ENCODE assay signal across 20 cellular contexts in the genomic region with DNA sequence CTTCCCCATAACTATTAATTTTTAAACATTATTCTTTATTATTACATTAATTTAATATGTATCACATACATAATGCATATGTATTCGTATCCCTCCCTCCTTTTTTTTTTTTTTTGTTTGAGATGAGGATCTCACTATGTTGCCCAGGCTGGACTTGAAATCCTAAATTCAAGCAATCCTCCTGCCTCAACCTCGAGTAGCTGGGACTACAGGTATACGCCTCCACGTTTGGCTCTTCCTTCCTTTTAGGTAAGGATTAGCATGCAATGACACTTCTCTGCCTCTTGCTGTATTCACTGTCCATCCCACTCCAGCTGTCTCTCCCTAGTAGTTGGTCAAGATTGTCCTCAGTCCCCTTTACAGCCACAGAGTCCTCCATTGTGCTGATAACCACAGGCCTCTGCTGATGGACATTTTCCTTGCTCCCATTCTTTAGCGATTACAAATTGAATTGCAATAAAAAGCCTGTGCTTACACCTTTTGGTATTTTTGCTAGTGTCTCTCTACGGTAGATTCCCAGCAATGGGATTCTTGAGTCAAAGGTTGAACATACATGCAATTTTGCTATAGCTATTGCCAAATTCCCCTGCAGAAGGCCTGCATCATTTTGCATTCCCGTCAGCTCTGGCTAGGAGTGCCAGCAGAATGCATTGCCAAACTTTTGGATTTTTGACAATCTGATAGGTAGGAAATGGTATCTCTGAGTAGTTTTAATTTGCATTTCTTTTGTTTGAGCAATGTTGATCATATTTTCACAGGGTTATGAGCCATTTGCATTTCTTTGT.
"Had no signal": no experiment of that assay in that cellular context is flagged by ENCODE, and none has a peak within 500 bp of the region (broad histone marks: within the 10 kb centered on the region; RNA-seq: fewer than 3 reads in every experiment).

No MANE protein-coding gene starts in this region.

- ATAC-seq: activated CD4-positive, CD25-positive, alpha-beta regulatory T cell treated with anti-CD3 and anti-CD28 coated beads, Interleukin-2, amount 50 U/mL, for 24 hours; activated T-helper 17 cell treated with anti-CD3 and anti-CD28 coated beads, Interleukin-2, amount 50 U/mL, for 72 hours; natural killer cell treated with Interleukin-12 subunit alpha and Interleukin-12 subunit beta and Interleukin-15 and Interleukin-18, amount 100 ng/mL, for 72 hours; right cardiac atrium; stimulated activated naive CD8-positive, alpha-beta T cell treated with anti-CD3 and anti-CD28 coated beads, Interleukin-15, Interleukin-2, amounts not matched to agents 100 U/mL and 50 U/mL, for 24 hours; T-cell had no signal

- H3K27me3 Mint-ChIP-seq: progenitor cell of endocrine pancreas had no signal

- DNase-seq: activated naive CD4-positive, alpha-beta T cell treated with anti-CD3 and anti-CD28 coated beads, Interleukin-2, amount 10 ng/mL, durations not matched to agents 7 days and 5 days; dorsolateral prefrontal cortex; foreskin fibroblast; glutamatergic neuron; hypothalamus; left ventricle myocardium inferior; mesenchymal stem cell; nucleus accumbens; right cardiac atrium; small intestine; stimulated activated CD4-positive, alpha-beta T cell treated with anti-CD3 and anti-CD28 coated beads, Interleukin-4, amount 100 ng/mL, for 4 hours; stimulated activated CD8-positive, alpha-beta memory T cell treated with anti-CD3 and anti-CD28 coated beads, Interleukin-4, amount 100 ng/mL, for 48 hours; stimulated activated naive CD8-positive, alpha-beta T cell treated with anti-CD3 and anti-CD28 coated beads, Interleukin-15, Interleukin-2, amounts not matched to agents 100 U/mL and 50 U/mL, for 24 hours; T-cell; T-helper 9 cell; transverse colon had no signal

- H3K4me3 ChIP-seq: dorsolateral prefrontal cortex, left ventricle myocardium inferior, transverse colon had no signal

- H3K36me3 Mint-ChIP-seq: activated naive CD4-positive, alpha-beta T cell treated with anti-CD3 and anti-CD28 coated beads, Interleukin-2, amount 10 ng/mL, durations not matched to agents 7 days and 5 days; natural killer cell treated with Interleukin-12 subunit alpha and Interleukin-12 subunit beta and Interleukin-15 and Interleukin-18, amount 100 ng/mL, for 72 hours; T-cell had no signal

- H3K36me3 ChIP-seq: left ventricle myocardium inferior, transverse colon had no signal

- H3K27ac Mint-ChIP-seq: activated naive CD4-positive, alpha-beta T cell treated with anti-CD3 and anti-CD28 coated beads, Interleukin-2, amount 10 ng/mL, durations not matched to agents 7 days and 5 days; activated T-helper 17 cell treated with anti-CD3 and anti-CD28 coated beads, Interleukin-2, amount 50 U/mL, for 72 hours; natural killer cell treated with Interleukin-12 subunit alpha and Interleukin-12 subunit beta and Interleukin-15 and Interleukin-18, amount 100 ng/mL, for 72 hours; progenitor cell of endocrine pancreas; T-cell had no signal

- H3K9me3 Mint-ChIP-seq: activated naive CD4-positive, alpha-beta T cell treated with anti-CD3 and anti-CD28 coated beads, Interleukin-2, amount 10 ng/mL, durations not matched to agents 7 days and 5 days; activated T-helper 17 cell treated with anti-CD3 and anti-CD28 coated beads, Interleukin-2, amount 50 U/mL, for 72 hours; natural killer cell treated with Interleukin-12 subunit alpha and Interleukin-12 subunit beta and Interleukin-15 and Interleukin-18, amount 100 ng/mL, for 72 hours; T-cell had no signal

- H3K4me3 Mint-ChIP-seq: activated naive CD4-positive, alpha-beta T cell treated with anti-CD3 and anti-CD28 coated beads, Interleukin-2, amount 10 ng/mL, durations not matched to agents 7 days and 5 days; activated T-helper 17 cell treated with anti-CD3 and anti-CD28 coated beads, Interleukin-2, amount 50 U/mL, for 72 hours; natural killer cell treated with Interleukin-12 subunit alpha and Interleukin-12 subunit beta and Interleukin-15 and Interleukin-18, amount 100 ng/mL, for 72 hours; T-cell had no signal

- H3K27ac ChIP-seq: dorsolateral prefrontal cortex, left ventricle myocardium inferior, transverse colon had no signal

- H3K9me3 ChIP-seq: left ventricle myocardium inferior, transverse colon had no signal

- H3K27me3 ChIP-seq: transverse colon had no signal
